25 cellular contexts compared by ENCODE assay signal in the genomic region with DNA sequence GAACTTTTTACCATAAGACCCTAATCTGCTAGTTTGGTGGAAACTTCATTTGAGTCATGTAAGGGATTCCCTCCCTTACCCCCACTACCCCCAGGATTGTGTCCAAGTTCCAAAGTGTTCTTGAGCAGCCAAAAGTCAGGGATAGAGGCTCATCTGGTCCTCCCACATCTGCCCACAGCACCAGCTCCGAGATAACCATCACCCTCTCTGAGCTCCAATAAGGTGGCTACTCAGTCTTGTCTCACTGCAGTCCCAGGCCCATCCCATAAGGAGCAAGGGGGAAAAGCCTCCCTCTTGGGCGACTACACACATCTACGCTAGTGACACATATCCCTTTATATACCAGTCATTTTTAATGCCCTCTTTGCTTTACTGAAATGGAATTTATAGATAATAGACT. TPM values are rescaled to one million over a fixed set of nuclear protein-coding genes. Genes with fewer than 3 reads are reported as not detected.
DNase-seq lines count a peak whose midpoint lies in the region; ATAC-seq, FAIRE-seq and TF ChIP-seq lines count a peak whose summit lies in the region.
"Had no signal": no experiment of that assay in that cellular context is flagged by ENCODE, and none has a peak within 500 bp of the region (broad histone marks: within the 10 kb centered on the region; RNA-seq: fewer than 3 reads in every experiment).

No MANE protein-coding gene starts in this region.

- H3K4me1 ChIP-seq in mammary epithelial cell (ENCODE audit: insufficient read depth, low read length) (peaks cover 41% of the 10 kb centered on the region), breast epithelium (no peaks in the 10 kb centered on the region), body of pancreas (peaks cover 43% of the 10 kb centered on the region), pancreas (peaks cover 5 to 33% (median 30%) of the 10 kb centered on the region in 3 donors)
- H3K4me1 ChIP-seq: BLaER1 had no signal

- H3K4me2 ChIP-seq in mammary epithelial cell (ENCODE audit: insufficient read depth, low read depth, low read length), result no peak overlapping the region
- H3K4me2 ChIP-seq: BLaER1 had no signal

- H3K9me3 ChIP-seq in mammary epithelial cell (replicated peaks; ENCODE audit: insufficient read depth, low read length) (no peaks in the 10 kb centered on the region), breast epithelium (no peaks in the 10 kb centered on the region), body of pancreas (no peaks in the 10 kb centered on the region), pancreas (no peaks in the 10 kb centered on the region)
- H3K9me3 ChIP-seq: BLaER1, Caco-2 had no signal

- H3K4me3 Mint-ChIP-seq in type B pancreatic cell, result no peak overlapping the region
- H3K4me3 Mint-ChIP-seq: B cell; CD4-positive, CD25-positive, alpha-beta regulatory T cell; CD8-positive, alpha-beta T cell had no signal

- no peaks in the 10 kb centered on the region for H4K20me1 ChIP-seq in mammary epithelial cell (ENCODE audit: insufficient read depth, low read length)
- H4K20me1 ChIP-seq: BLaER1 had no signal

- no peak for FAIRE-seq in pancreas (lab: Jason Lieb, UNC)
- FAIRE-seq: A204.1, G401.6, GM12892, GM19239, H1 had no signal

- peaks cover 23% of the 10 kb centered on the region for H3K4me1 Mint-ChIP-seq in type B pancreatic cell (ENCODE audit: unreplicated experiment)
- H3K4me1 Mint-ChIP-seq: CD4-positive, CD25-positive, alpha-beta regulatory T cell had no signal

- no peaks in the 10 kb centered on the region for H3K79me2 ChIP-seq in mammary epithelial cell (ENCODE audit: insufficient read depth, low read length)

- in situ Hi-C loops in mammary epithelial cell (cut with MboI; ENCODE audit: low sequenced_read_pairs in 2 of 2), result loop anchor here in 1 of 2 donors (25.0 kb wide), 1 partner anchor 610 kb away; no protein-coding TSS in a partner anchor

- dilution Hi-C loops in mammary epithelial cell (cut with HindIII; ENCODE audit: low sequenced_read_pairs), result loop anchor here (10.0 kb wide), 1 partner anchor 748 kb away; no protein-coding TSS in a partner anchor

- no peak overlapping the region for H3K9ac ChIP-seq in mammary epithelial cell (ENCODE audit: insufficient read depth, low read length)
- H3K9ac ChIP-seq: BLaER1, GM23248 had no signal

- CTCF ChIA-PET in mammary epithelial cell (lab: Charles Lee; ENCODE audit: low non-redundant PET), result no interaction called here

- peak overlapping the region; percentile 69 for H2AFZ ChIP-seq in mammary epithelial cell (ENCODE audit: low read depth, low read length)
- H2AFZ ChIP-seq: GM23248 had no signal

- TF ChIP-seq POLR2A in breast epithelium (IDR thresholded peaks at IDR 0.05) (no peak), body of pancreas (IDR thresholded peaks at IDR 0.05) (no peak)

- H3K36me3 ChIP-seq in mammary epithelial cell (ENCODE audit: insufficient read depth, low read length), result no peaks in the 10 kb centered on the region
- H3K36me3 ChIP-seq in breast epithelium, result no peaks in the 10 kb centered on the region
- no peaks in the 10 kb centered on the region for H3K36me3 ChIP-seq in body of pancreas (replicated peaks in 1 of 2; ENCODE audit: insufficient read depth in 1 of 2, low read depth in 2 of 2)
- H3K36me3 ChIP-seq in pancreas, result no peaks in the 10 kb centered on the region
- H3K36me3 ChIP-seq: BLaER1 had no signal

- no TSS peak for BruUV-seq in mammary epithelial cell (replicated peaks; lab: Mats Ljungman, UMichigan)

- H3K4me3 ChIP-seq in mammary epithelial cell (replicated peaks in 1 of 3; ENCODE audit: insufficient read depth in 1 of 3, low read depth in 2 of 3, low read length in 3 of 3) (no peak overlapping the region), breast epithelium (no peak overlapping the region), body of pancreas (no peak overlapping the region), pancreas (no peak overlapping the region)
- H3K4me3 ChIP-seq: BLaER1, GM23248 had no signal

- H3K36me3 Mint-ChIP-seq in type B pancreatic cell, result no peaks in the 10 kb centered on the region
- H3K36me3 Mint-ChIP-seq: CD4-positive, CD25-positive, alpha-beta regulatory T cell; CD8-positive, alpha-beta T cell had no signal

- 97% methylated on average over 3 of the region's 3 CpGs for WGBS in mammary epithelial cell (ENCODE audit: low coverage, missing lambda C conversion rate)
- 92 to 93% methylated on average over 3 of the region's 3 CpGs for WGBS in body of pancreas, 2 donors
- 89 to 95% methylated on average over 3 of the region's 3 CpGs for WGBS in pancreas, 2 donors

- ATAC-seq in body of pancreas, result no peak
- no peak for ATAC-seq in pancreas
- no peak for ATAC-seq in HG03571 (IDR thresholded peaks at IDR 0.05; ENCODE audit: unreplicated experiment)
- ATAC-seq: CD8-positive, alpha-beta T cell had no signal

- peak overlapping the region; percentile 56 for H3K27ac ChIP-seq in mammary epithelial cell (ENCODE audit: insufficient read depth, low read depth, low read length)
- H3K27ac ChIP-seq in breast epithelium, result no peak overlapping the region
- peak overlapping the region in 3 of 4 donors; percentile 65 to 71 (median 70) for H3K27ac ChIP-seq in body of pancreas
- H3K27ac ChIP-seq in pancreas, result peak overlapping the region; percentile 10 to 70 (median 45)
- H3K27ac ChIP-seq: 22Rv1, BLaER1, C4-2B, GM23248 had no signal

- H3K27ac Mint-ChIP-seq in type B pancreatic cell, result no peak overlapping the region
- H3K27ac Mint-ChIP-seq: B cell; CD4-positive, CD25-positive, alpha-beta regulatory T cell; CD8-positive, alpha-beta T cell had no signal

- H3K27me3 Mint-ChIP-seq in type B pancreatic cell, result no peaks in the 10 kb centered on the region

- TF ChIP-seq CTCF in mammary epithelial cell (conservative IDR thresholded peaks at IDR 0.05 in 1 of 2, IDR thresholded peaks at IDR 0.05 in 1 of 2; ENCODE audit: extremely low read depth in 1 of 2, insufficient read depth in 1 of 2, low read depth in 1 of 2, low read length in 2 of 2), result no peak
- TF ChIP-seq CTCF in breast epithelium (IDR thresholded peaks at IDR 0.05), result no peak
- TF ChIP-seq CTCF in body of pancreas (IDR thresholded peaks at IDR 0.05), result no peak
- no peak for TF ChIP-seq CTCF in pancreas (IDR thresholded peaks at IDR 0.05)
- no peak for TF ChIP-seq CTCF in type B pancreatic cell (conservative IDR thresholded peaks at IDR 0.05)

- DNase-seq in mammary epithelial cell, result no peak
- no peak for DNase-seq in breast epithelium (ENCODE audit: low spot score in 2 of 2)
- no peak for DNase-seq in body of pancreas
- DNase-seq in pancreas, result no peak
- DNase-seq in NCI-H1417 (lab: John Stamatoyannopoulos, UW), result no peak
- DNase-seq in stimulated activated CD4-positive, alpha-beta T cell treated with anti-CD3 and anti-CD28 coated beads, Interleukin-12 subunit alpha, Interleukin-12 subunit beta, amount 100 ng/mL, for 4 hours, result no peak
- DNase-seq in type B pancreatic cell (ENCODE audit: extremely low spot score, unreplicated experiment), result no peak
- DNase-seq: Caco-2; CD4-positive, CD25-positive, alpha-beta regulatory T cell; CD8-positive, alpha-beta T cell; DMS153; DND-41; GM23248; H7; HCEC 1CT had no signal

- no peaks in the 10 kb centered on the region for H3K9me3 Mint-ChIP-seq in type B pancreatic cell
- H3K9me3 Mint-ChIP-seq: CD4-positive, CD25-positive, alpha-beta regulatory T cell; CD8-positive, alpha-beta T cell had no signal

- no peaks in the 10 kb centered on the region for H3K27me3 ChIP-seq in mammary epithelial cell (ENCODE audit: insufficient read depth, low read length)
- H3K27me3 ChIP-seq in breast epithelium, result no peaks in the 10 kb centered on the region
- no peaks in the 10 kb centered on the region for H3K27me3 ChIP-seq in body of pancreas
- no peaks in the 10 kb centered on the region for H3K27me3 ChIP-seq in pancreas
- H3K27me3 ChIP-seq: BLaER1 had no signal

- intact Hi-C loops in mammary epithelial cell (cut with micrococcal nuclease), result loop anchor here (10.0 kb wide), 1 partner anchor 1602 kb away; no protein-coding TSS in a partner anchor
- intact Hi-C loops in breast epithelium (cut with DNase I; ENCODE audit: low total_unique reads), result no loop called here
- intact Hi-C loops in body of pancreas (cut with DNase I), result no loop called here
- intact Hi-C loops in pancreas (cut with DNase I), result no loop called here

RNA-seq across cellular contexts. Expression of gene ENC1, which starts 12.0 kb away (rescaled TPM):
- total RNA-seq in mammary epithelial cell (100 to 1,000 TPM in 1 of 2 donors, 10 to 100 TPM in 1; 42.4 to 392 TPM), breast epithelium (10 to 100 TPM in 2 of 3 donors, 1 to 10 TPM in 1; 8.3 to 16.7 (median 13.8) TPM), body of pancreas (100 to 1,000 TPM in 1 of 2 donors, 10 to 100 TPM in 1; 34.0 to 116 TPM), pancreas (10 to 100 TPM; 21.4 to 63.1 (median 28.5) TPM), type B pancreatic cell (ENCODE audit: low replicate concordance) (83.2 and 96.8 TPM in 2 replicates)
- polyA plus RNA-seq in mammary epithelial cell (41.6 TPM), pancreas (10 to 100 TPM; 21.3 to 26.3 TPM)
- 117 TPM for polyA minus RNA-seq in mammary epithelial cell

RNA-seq across cellular contexts. Expression of gene HEXB, which starts 32.5 kb away (rescaled TPM):
- total RNA-seq in mammary epithelial cell (100 to 1,000 TPM; 101 to 122 TPM), breast epithelium (100 to 1,000 TPM; 123 to 218 (median 145) TPM), body of pancreas (100 to 1,000 TPM; 136 to 157 TPM), pancreas (100 to 1,000 TPM in 2 of 6 donors, 10 to 100 TPM in 4; 59.2 to 140 (median 73.8) TPM), type B pancreatic cell (ENCODE audit: low replicate concordance) (76.6 and 114 TPM in 2 replicates)
- polyA plus RNA-seq in mammary epithelial cell (81.6 TPM), pancreas (100 to 1,000 TPM in 1 of 2 donors, 10 to 100 TPM in 1; 82.8 to 127 TPM)
- 109 TPM for polyA minus RNA-seq in mammary epithelial cell

Comparison
In these comparisons a context has a peak if more than half of its experiments do, and no peak if none do; other contexts are left out.
1. H3K27ac ChIP-seq: peak in mammary epithelial cell (single experiment), body of pancreas (3 of 4) and pancreas (4 of 4); none in breast epithelium (0 of 2).